In genomic region chr5:428754-429452, GRCh38 we compare ENCODE assay signal across 1 cellular context.
TF ChIP-seq lines count a peak whose summit lies in the region.

No MANE protein-coding gene starts in this region.

TF ChIP-seq in WTC11, 78 proteins besides CTCF, POLR2A, EP300 and RAD21 (continued from another document):
- TF ChIP-seq PREB (CRISPR knock-in tag; IDR thresholded peaks at IDR 0.05; ENCODE audit: borderline replicate concordance) (no peak), ZMAT4 (CRISPR knock-in tag; IDR thresholded peaks at IDR 0.05) (no peak), NR1H2 (CRISPR knock-in tag; IDR thresholded peaks at IDR 0.05) (no peak), ESRRA (CRISPR knock-in tag; IDR thresholded peaks at IDR 0.05; ENCODE audit: borderline replicate concordance) (no peak), ATF3 (CRISPR knock-in tag; conservative IDR thresholded peaks at IDR 0.05) (no peak), RELA (CRISPR knock-in tag; IDR thresholded peaks at IDR 0.05; ENCODE audit: borderline replicate concordance) (no peak), ZNF423 (CRISPR knock-in tag; IDR thresholded peaks at IDR 0.05) (no peak)
- TF ChIP-seq, protein P1, sequence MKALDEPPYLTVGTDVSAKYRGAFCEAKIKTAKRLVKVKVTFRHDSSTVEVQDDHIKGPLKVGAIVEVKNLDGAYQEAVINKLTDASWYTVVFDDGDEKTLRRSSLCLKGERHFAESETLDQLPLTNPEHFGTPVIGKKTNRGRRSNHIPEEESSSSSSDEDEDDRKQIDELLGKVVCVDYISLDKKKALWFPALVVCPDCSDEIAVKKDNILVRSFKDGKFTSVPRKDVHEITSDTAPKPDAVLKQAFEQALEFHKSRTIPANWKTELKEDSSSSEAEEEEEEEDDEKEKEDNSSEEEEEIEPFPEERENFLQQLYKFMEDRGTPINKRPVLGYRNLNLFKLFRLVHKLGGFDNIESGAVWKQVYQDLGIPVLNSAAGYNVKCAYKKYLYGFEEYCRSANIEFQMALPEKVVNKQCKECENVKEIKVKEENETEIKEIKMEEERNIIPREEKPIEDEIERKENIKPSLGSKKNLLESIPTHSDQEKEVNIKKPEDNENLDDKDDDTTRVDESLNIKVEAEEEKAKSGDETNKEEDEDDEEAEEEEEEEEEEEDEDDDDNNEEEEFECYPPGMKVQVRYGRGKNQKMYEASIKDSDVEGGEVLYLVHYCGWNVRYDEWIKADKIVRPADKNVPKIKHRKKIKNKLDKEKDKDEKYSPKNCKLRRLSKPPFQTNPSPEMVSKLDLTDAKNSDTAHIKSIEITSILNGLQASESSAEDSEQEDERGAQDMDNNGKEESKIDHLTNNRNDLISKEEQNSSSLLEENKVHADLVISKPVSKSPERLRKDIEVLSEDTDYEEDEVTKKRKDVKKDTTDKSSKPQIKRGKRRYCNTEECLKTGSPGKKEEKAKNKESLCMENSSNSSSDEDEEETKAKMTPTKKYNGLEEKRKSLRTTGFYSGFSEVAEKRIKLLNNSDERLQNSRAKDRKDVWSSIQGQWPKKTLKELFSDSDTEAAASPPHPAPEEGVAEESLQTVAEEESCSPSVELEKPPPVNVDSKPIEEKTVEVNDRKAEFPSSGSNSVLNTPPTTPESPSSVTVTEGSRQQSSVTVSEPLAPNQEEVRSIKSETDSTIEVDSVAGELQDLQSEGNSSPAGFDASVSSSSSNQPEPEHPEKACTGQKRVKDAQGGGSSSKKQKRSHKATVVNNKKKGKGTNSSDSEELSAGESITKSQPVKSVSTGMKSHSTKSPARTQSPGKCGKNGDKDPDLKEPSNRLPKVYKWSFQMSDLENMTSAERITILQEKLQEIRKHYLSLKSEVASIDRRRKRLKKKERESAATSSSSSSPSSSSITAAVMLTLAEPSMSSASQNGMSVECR (CRISPR knock-in tag; IDR thresholded peaks at IDR 0.05; ENCODE audit: borderline replicate concordance) = no peak
- TF ChIP-seq, protein P2, sequence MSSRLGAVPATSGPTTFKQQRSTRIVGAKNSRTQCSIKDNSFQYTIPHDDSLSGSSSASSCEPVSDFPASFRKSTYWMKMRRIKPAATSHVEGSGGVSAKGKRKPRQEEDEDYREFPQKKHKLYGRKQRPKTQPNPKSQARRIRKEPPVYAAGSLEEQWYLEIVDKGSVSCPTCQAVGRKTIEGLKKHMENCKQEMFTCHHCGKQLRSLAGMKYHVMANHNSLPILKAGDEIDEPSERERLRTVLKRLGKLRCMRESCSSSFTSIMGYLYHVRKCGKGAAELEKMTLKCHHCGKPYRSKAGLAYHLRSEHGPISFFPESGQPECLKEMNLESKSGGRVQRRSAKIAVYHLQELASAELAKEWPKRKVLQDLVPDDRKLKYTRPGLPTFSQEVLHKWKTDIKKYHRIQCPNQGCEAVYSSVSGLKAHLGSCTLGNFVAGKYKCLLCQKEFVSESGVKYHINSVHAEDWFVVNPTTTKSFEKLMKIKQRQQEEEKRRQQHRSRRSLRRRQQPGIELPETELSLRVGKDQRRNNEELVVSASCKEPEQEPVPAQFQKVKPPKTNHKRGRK (CRISPR knock-in tag; IDR thresholded peaks at IDR 0.05; ENCODE audit: borderline replicate concordance) = no peak
- TF ChIP-seq, protein P3, sequence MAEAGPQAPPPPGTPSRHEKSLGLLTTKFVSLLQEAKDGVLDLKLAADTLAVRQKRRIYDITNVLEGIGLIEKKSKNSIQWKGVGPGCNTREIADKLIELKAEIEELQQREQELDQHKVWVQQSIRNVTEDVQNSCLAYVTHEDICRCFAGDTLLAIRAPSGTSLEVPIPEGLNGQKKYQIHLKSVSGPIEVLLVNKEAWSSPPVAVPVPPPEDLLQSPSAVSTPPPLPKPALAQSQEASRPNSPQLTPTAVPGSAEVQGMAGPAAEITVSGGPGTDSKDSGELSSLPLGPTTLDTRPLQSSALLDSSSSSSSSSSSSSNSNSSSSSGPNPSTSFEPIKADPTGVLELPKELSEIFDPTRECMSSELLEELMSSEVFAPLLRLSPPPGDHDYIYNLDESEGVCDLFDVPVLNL (CRISPR knock-in tag; IDR thresholded peaks at IDR 0.05; ENCODE audit: borderline replicate concordance, low read depth) = no peak
- TF ChIP-seq, protein P4, sequence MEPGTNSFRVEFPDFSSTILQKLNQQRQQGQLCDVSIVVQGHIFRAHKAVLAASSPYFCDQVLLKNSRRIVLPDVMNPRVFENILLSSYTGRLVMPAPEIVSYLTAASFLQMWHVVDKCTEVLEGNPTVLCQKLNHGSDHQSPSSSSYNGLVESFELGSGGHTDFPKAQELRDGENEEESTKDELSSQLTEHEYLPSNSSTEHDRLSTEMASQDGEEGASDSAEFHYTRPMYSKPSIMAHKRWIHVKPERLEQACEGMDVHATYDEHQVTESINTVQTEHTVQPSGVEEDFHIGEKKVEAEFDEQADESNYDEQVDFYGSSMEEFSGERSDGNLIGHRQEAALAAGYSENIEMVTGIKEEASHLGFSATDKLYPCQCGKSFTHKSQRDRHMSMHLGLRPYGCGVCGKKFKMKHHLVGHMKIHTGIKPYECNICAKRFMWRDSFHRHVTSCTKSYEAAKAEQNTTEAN (CRISPR knock-in tag; IDR thresholded peaks at IDR 0.05) = no peak
